6 cellular contexts compared by ENCODE assay signal in genomic region chrX:3611744-3612143, GRCh38.
DNase-seq lines count a peak whose midpoint lies in the region; ATAC-seq and TF ChIP-seq lines count a peak whose summit lies in the region.
"Not testable (repeated sequence)": the region's sequence is repeated elsewhere in the genome, so short reads cannot be mapped to it uniquely, and the experiment has no call there.

No MANE protein-coding gene starts in this region.

- H3K4me1 ChIP-seq in H9 (ENCODE audit: insufficient read depth, low read length); Panc1 (ENCODE audit: control insufficient read depth, insufficient read depth, low read length); right lobe of liver: not testable (repeated sequence)

- POLR2A ChIA-PET in Panc1 (lab: Charles Lee): not testable (repeated sequence)

- not testable (repeated sequence) for H2BK120ac ChIP-seq in H9 (ENCODE audit: low read depth, low read length, poor library complexity, severe bottlenecking)

- H3K27ac Mint-ChIP-seq in H9: peak overlapping the region in 1 of 3 experiments; percentile 58; a peak in 1 of 7 replicates
- not testable (repeated sequence) for H3K27ac Mint-ChIP-seq in chondrocyte (ENCODE audit: unreplicated experiment); progenitor cell of endocrine pancreas

- H3K18ac ChIP-seq in H9 (ENCODE audit: insufficient read length, low read depth, low read length): not testable (repeated sequence)

- H3K9me3 Mint-ChIP-seq in H9; chondrocyte (ENCODE audit: low read depth); progenitor cell of endocrine pancreas (ENCODE audit: low read depth): not testable (repeated sequence)

- no CpG with 5 or more reads among the region's 6 CpGs for WGBS in H9 (ENCODE audit: extremely low coverage, insufficient read length, low lambda C conversion rate)
- WGBS in right lobe of liver (ENCODE audit: insufficient coverage, low coverage, low lambda C conversion rate, missing lambda C conversion rate): 50% methylated on average over 6 of the region's 6 CpGs

- H3K56ac ChIP-seq in H9 (ENCODE audit: insufficient read length, low read depth, low read length): not testable (repeated sequence)

- not testable (repeated sequence) for TF ChIP-seq POLR2A in right lobe of liver (IDR thresholded peaks at IDR 0.05)

- H3K14ac ChIP-seq in H9 (ENCODE audit: insufficient read depth, low read length): not testable (repeated sequence)

- not testable (repeated sequence) for H3K36me3 ChIP-seq in Panc1 (ENCODE audit: control insufficient read depth, insufficient read depth, low read length); right lobe of liver

- not testable (repeated sequence) for H3K27me3 ChIP-seq in H9 (ENCODE audit: insufficient read depth, low read length); Panc1 (ENCODE audit: control insufficient read depth, insufficient read depth, low read length); right lobe of liver

- not testable (repeated sequence) for H3K4ac ChIP-seq in H9 (ENCODE audit: low read depth, low read length)

- H3K36me3 Mint-ChIP-seq in H9 (ENCODE audit: insufficient read depth in 1 of 3, low read depth in 3 of 3) (peaks cover 40 to 87% (median 80%) of the 10 kb centered on the region in 3 experiments), chondrocyte (ENCODE audit: low read depth) (peaks cover 30% of the 10 kb centered on the region), progenitor cell of endocrine pancreas (ENCODE audit: insufficient read depth) (peaks cover 26% of the 10 kb centered on the region)

- H4K8ac ChIP-seq in H9 (replicated peaks; ENCODE audit: insufficient read length, low read depth, low read length): not testable (repeated sequence)

- intact Hi-C loops in Panc1 (cut with micrococcal nuclease; ENCODE audit: unreplicated experiment); right lobe of liver (cut with DNase I): not testable (repeated sequence)

- in situ Hi-C loops in Panc1 (cut with HindIII; ENCODE audit: low pct_unique_long_range_greater_than_20kb, low sequenced_read_pairs): not testable (repeated sequence)

- DNase-seq in H9; Panc1 (ENCODE audit: low read depth, low spot score); chondrocyte (ENCODE audit: low spot score); left lobe of liver (ENCODE audit: low spot score); right lobe of liver; progenitor cell of endocrine pancreas (ENCODE audit: low spot score, unreplicated experiment): not testable (repeated sequence)

- ATAC-seq in Panc1: not testable (repeated sequence)
- ATAC-seq in left lobe of liver (peak; percentile 54), right lobe of liver (peak in 3 of 4 donors; percentile 43 to 52 (median 45))

- H3K27ac ChIP-seq in H9 (ENCODE audit: insufficient read length, low read depth, low read length); Panc1 (ENCODE audit: low read length); right lobe of liver: not testable (repeated sequence)

- H2BK12ac ChIP-seq in H9 (ENCODE audit: insufficient read length, low read depth, low read length): not testable (repeated sequence)

- H2AK5ac ChIP-seq in H9 (ENCODE audit: insufficient read length, low read length): not testable (repeated sequence)

- not testable (repeated sequence) for H4K20me1 ChIP-seq in H9 (ENCODE audit: control insufficient read depth, insufficient read depth, insufficient read length)

- H3K4me3 ChIP-seq in Panc1 (ENCODE audit: low read depth in 2 of 2, low read length in 2 of 2); right lobe of liver: not testable (repeated sequence)

- BruUV-seq in Panc1 (replicated peaks; lab: Mats Ljungman, UMichigan): not testable (repeated sequence)

- CTCF ChIA-PET in Panc1 (lab: Charles Lee): not testable (repeated sequence)

- not testable (repeated sequence) for H2BK15ac ChIP-seq in H9 (ENCODE audit: low read depth, low read length)

- H3K79me2 ChIP-seq in H9 (ENCODE audit: insufficient read depth, low read length): not testable (repeated sequence)

- H4K5ac ChIP-seq in H9 (ENCODE audit: insufficient read length, low read depth, low read length): not testable (repeated sequence)

- H3K9me3 ChIP-seq in H9 (ENCODE audit: control insufficient read depth, low read depth, low read length); Panc1 (ENCODE audit: control insufficient read depth, insufficient read depth, low read depth, low read length); right lobe of liver: not testable (repeated sequence)

- not testable (repeated sequence) for H3K4me3 Mint-ChIP-seq in H9; chondrocyte (ENCODE audit: unreplicated experiment); progenitor cell of endocrine pancreas (ENCODE audit: low read depth)

- not testable (repeated sequence) for H2BK5ac ChIP-seq in H9 (ENCODE audit: insufficient read length, low read length)

- H3K9ac ChIP-seq in H9 (ENCODE audit: extremely low read depth, insufficient read length, low read length): not testable (repeated sequence)

- H3K79me1 ChIP-seq in H9 (ENCODE audit: insufficient read depth, low read depth, low read length, poor library complexity, severe bottlenecking): not testable (repeated sequence)

- not testable (repeated sequence) for H2BK20ac ChIP-seq in H9 (ENCODE audit: low read depth, low read length, poor library complexity, severe bottlenecking)

- not testable (repeated sequence) for H2AFZ ChIP-seq in H9 (ENCODE audit: low read length)

- not testable (repeated sequence) for H3K4me1 Mint-ChIP-seq in H9; progenitor cell of endocrine pancreas (ENCODE audit: low read depth)
- peaks cover 17% of the 10 kb centered on the region for H3K4me1 Mint-ChIP-seq in chondrocyte (ENCODE audit: low read depth)

- H3K4me2 ChIP-seq in H9 (ENCODE audit: insufficient read depth, insufficient read length, low read length): not testable (repeated sequence)

- H3K27me3 Mint-ChIP-seq in H9 (ENCODE audit: low read depth); chondrocyte (ENCODE audit: low read depth); progenitor cell of endocrine pancreas: not testable (repeated sequence)

- H3K23me2 ChIP-seq in H9 (ENCODE audit: insufficient read length, low read depth, low read length, poor library complexity, severe bottlenecking): not testable (repeated sequence)

- not testable (repeated sequence) for H3T11ph ChIP-seq in H9 (ENCODE audit: low read length)

- H4K91ac ChIP-seq in H9 (ENCODE audit: insufficient read length, low read depth, low read length): not testable (repeated sequence)

- TF ChIP-seq CTCF in H9 (conservative IDR thresholded peaks at IDR 0.05): 0 out of 3 replicates have a peak, but pooled peaks have one; percentile 13
- peak; percentile 7; the same call in 1 of the 2 replicates for TF ChIP-seq CTCF in Panc1 (IDR thresholded peaks at IDR 0.05)
- peak; percentile 7 for TF ChIP-seq CTCF in chondrocyte (IDR thresholded peaks at IDR 0.05)
- not testable (repeated sequence) for TF ChIP-seq CTCF in right lobe of liver (IDR thresholded peaks at IDR 0.05)
- TF ChIP-seq CTCF in progenitor cell of endocrine pancreas (IDR thresholded peaks at IDR 0.05; ENCODE audit: unreplicated experiment): peak; percentile 8

- H3K23ac ChIP-seq in H9 (ENCODE audit: insufficient read length, low read depth, low read length): not testable (repeated sequence)
